Comparison of ENCODE assay signal across 9 cellular contexts in genomic region chr19:32287811-32288227, GRCh38. TPM values are rescaled to one million over a fixed set of nuclear protein-coding genes. Genes with fewer than 3 reads are reported as not detected.
DNase-seq lines count a peak whose midpoint lies in the region; ATAC-seq and TF ChIP-seq lines count a peak whose summit lies in the region.
"Had no signal": no experiment of that assay in that cellular context is flagged by ENCODE, and none has a peak within 500 bp of the region (broad histone marks: within the 10 kb centered on the region; RNA-seq: fewer than 3 reads in every experiment).

No MANE protein-coding gene starts in this region.

- peak; percentile 62 for TF ChIP-seq CTCF in left ventricle myocardium inferior (IDR thresholded peaks at IDR 0.05; ENCODE audit: borderline replicate concordance)

- DNase-seq in DMS153 (lab: John Stamatoyannopoulos, UW) (peak; percentile 32), DMS153 treated with DMSO at 0.1 percent for 48 hours (lab: John Stamatoyannopoulos, UW; ENCODE audit: unreplicated experiment) (no peak), left ventricle myocardium inferior (peak; percentile 72), sciatic nerve (ENCODE audit: low spot score) (peak; percentile 90)
- DNase-seq in Jurkat, Clone E6-1 (ENCODE audit: low read depth, low spot score) = peak; percentile 6
- DNase-seq in activated naive CD8-positive, alpha-beta T cell treated with anti-CD3 and anti-CD28 coated beads for 36 hours = peak; percentile 6

- no peaks in the 10 kb centered on the region for H3K4me1 Mint-ChIP-seq in activated naive CD8-positive, alpha-beta T cell treated with anti-CD3 and anti-CD28 coated beads for 36 hours

- no peak overlapping the region for H3K27ac Mint-ChIP-seq in activated naive CD8-positive, alpha-beta T cell treated with anti-CD3 and anti-CD28 coated beads for 36 hours
- H3K27ac Mint-ChIP-seq: stimulated activated naive CD8-positive, alpha-beta T cell treated with anti-CD3 and anti-CD28 coated beads, Interleukin-15, Interleukin-2, amounts not matched to agents 100 ng/mL and 50 ng/mL, for 24 hours had no signal

- peak overlapping the region; percentile 67 for H3K27ac ChIP-seq in left ventricle myocardium inferior (replicated peaks)

- no peaks in the 10 kb centered on the region for H3K36me3 Mint-ChIP-seq in activated naive CD8-positive, alpha-beta T cell treated with anti-CD3 and anti-CD28 coated beads for 36 hours

- H3K9me3 ChIP-seq in left ventricle myocardium inferior (replicated peaks) = no peaks in the 10 kb centered on the region

- H3K36me3 ChIP-seq in left ventricle myocardium inferior = no peaks in the 10 kb centered on the region

- peaks cover 26% of the 10 kb centered on the region for H3K27me3 Mint-ChIP-seq in activated naive CD8-positive, alpha-beta T cell treated with anti-CD3 and anti-CD28 coated beads for 36 hours

- peaks cover 56% of the 10 kb centered on the region for H3K27me3 ChIP-seq in left ventricle myocardium inferior (ENCODE audit: low read depth)

- no peak overlapping the region for H3K4me3 Mint-ChIP-seq in activated naive CD8-positive, alpha-beta T cell treated with anti-CD3 and anti-CD28 coated beads for 36 hours
- H3K4me3 Mint-ChIP-seq: stimulated activated naive CD8-positive, alpha-beta T cell treated with anti-CD3 and anti-CD28 coated beads, Interleukin-15, Interleukin-2, amounts not matched to agents 100 ng/mL and 50 ng/mL, for 24 hours had no signal

- H3K4me3 ChIP-seq in Jurkat, Clone E6-1 (ENCODE audit: low read length) = no peak overlapping the region
- H3K4me3 ChIP-seq in left ventricle myocardium inferior = peak overlapping the region; percentile 19

- H3K9me3 Mint-ChIP-seq in activated naive CD8-positive, alpha-beta T cell treated with anti-CD3 and anti-CD28 coated beads for 36 hours = no peaks in the 10 kb centered on the region
- H3K9me3 Mint-ChIP-seq: stimulated activated naive CD8-positive, alpha-beta T cell treated with anti-CD3 and anti-CD28 coated beads, Interleukin-15, Interleukin-2, amounts not matched to agents 100 ng/mL and 50 ng/mL, for 24 hours had no signal

- intact Hi-C loops in left ventricle myocardium inferior (cut with micrococcal nuclease) = no loop called here
- intact Hi-C loops in sciatic nerve (cut with DNase I) = no loop called here

- H3K4me1 ChIP-seq in left ventricle myocardium inferior = peaks cover 8% of the 10 kb centered on the region

- peak; percentile 96 for ATAC-seq in sciatic nerve
- ATAC-seq in HG02678 (IDR thresholded peaks at IDR 0.05; ENCODE audit: unreplicated experiment) = no peak
- ATAC-seq in GM21515 (IDR thresholded peaks at IDR 0.05; ENCODE audit: unreplicated experiment) = no peak

RNA-seq across cellular contexts. Expression of gene ZNF507, which starts 57.6 kb away (rescaled TPM):
- 12.2 TPM for polyA plus RNA-seq in Jurkat, Clone E6-1 (2012; ENCODE audit: insufficient read depth, insufficient read length)
- 10 to 100 TPM; 28.6 to 29.3 TPM for total RNA-seq in activated naive CD8-positive, alpha-beta T cell treated with anti-CD3 and anti-CD28 coated beads for 36 hours
- total RNA-seq in left ventricle myocardium inferior (17.7 TPM), sciatic nerve (29.0 TPM)
